14 cellular contexts compared by ENCODE assay signal in genomic region chr10:17425584-17426262, GRCh38. TPM values are rescaled to one million over a fixed set of nuclear protein-coding genes. Genes with fewer than 3 reads are reported as not detected.
DNase-seq lines count a peak whose midpoint lies in the region; ATAC-seq and TF ChIP-seq lines count a peak whose summit lies in the region.
"Had no signal": no experiment of that assay in that cellular context is flagged by ENCODE, and none has a peak within 500 bp of the region (broad histone marks: within the 10 kb centered on the region; RNA-seq: fewer than 3 reads in every experiment).

No MANE protein-coding gene starts in this region.

- WGBS in testis, 2 donors, result 66 to 79% methylated on average over 6 of the region's 6 CpGs
- WGBS in suprapubic skin, result 67% methylated on average over 6 of the region's 6 CpGs

- H3K9me3 ChIP-seq in left lung (no peaks in the 10 kb centered on the region), testis (no peaks in the 10 kb centered on the region), suprapubic skin (no peaks in the 10 kb centered on the region)

- DNase-seq in Right ventricle myocardium superior (no peak), cardiac septum (ENCODE audit: low spot score) (no peak), left lung (no peak), testis (peak; percentile 20), brain microvascular endothelial cell (no peak), suprapubic skin (ENCODE audit: low spot score in 2 of 2) (no peak)
- DNase-seq: effector CD8-positive, alpha-beta T cell; hypothalamus; NCI-H1694 treated with DMSO at 0.1 percent for 48 hours had no signal

- peak overlapping the region; percentile 36 for H3K4me3 Mint-ChIP-seq in activated T-helper 17 cell treated with anti-CD3 and anti-CD28 coated beads, Interleukin-2, amount 50 U/mL, for 72 hours
- H3K4me3 Mint-ChIP-seq: nephron had no signal

- no peaks in the 10 kb centered on the region for H3K27me3 Mint-ChIP-seq in activated T-helper 17 cell treated with anti-CD3 and anti-CD28 coated beads, Interleukin-2, amount 50 U/mL, for 72 hours

- H3K27ac ChIP-seq in left lung, result peak overlapping the region in 1 of 2 donors; percentile 34
- no peak overlapping the region for H3K27ac ChIP-seq in testis
- no peak overlapping the region for H3K27ac ChIP-seq in brain microvascular endothelial cell
- H3K27ac ChIP-seq in suprapubic skin, result no peak overlapping the region
- H3K27ac ChIP-seq: RWPE1 had no signal

- H3K4me3 ChIP-seq in left lung (no peak overlapping the region), testis (no peak overlapping the region), brain microvascular endothelial cell (ENCODE audit: low read depth, low read length) (no peak overlapping the region), suprapubic skin (no peak overlapping the region)

- TF ChIP-seq POLR2A in testis (IDR thresholded peaks at IDR 0.05), result no peak
- TF ChIP-seq POLR2A in suprapubic skin (IDR thresholded peaks at IDR 0.05), result no peak

- TF ChIP-seq EP300 in suprapubic skin (IDR thresholded peaks at IDR 0.05), result no peak

- in situ Hi-C loops in brain microvascular endothelial cell (cut with HindIII; ENCODE audit: low pct_ligation_motif_present, low sequenced_read_pairs), result no loop called here

- H3K4me1 Mint-ChIP-seq in activated T-helper 17 cell treated with anti-CD3 and anti-CD28 coated beads, Interleukin-2, amount 50 U/mL, for 72 hours, result peaks cover 48% of the 10 kb centered on the region

- ATAC-seq in Right ventricle myocardium superior (ENCODE audit: poor library complexity) (peak; percentile 36), left lung (peak; percentile 30), HG03045 (IDR thresholded peaks at IDR 0.05; ENCODE audit: unreplicated experiment) (no peak)
- ATAC-seq in activated T-helper 17 cell treated with anti-CD3 and anti-CD28 coated beads, Interleukin-2, amount 50 U/mL, for 72 hours (replicated peaks), result peak; percentile 66

- no peaks in the 10 kb centered on the region for H3K36me3 ChIP-seq in left lung
- no peaks in the 10 kb centered on the region for H3K36me3 ChIP-seq in testis (ENCODE audit: low read depth, missing control alignments)
- H3K36me3 ChIP-seq in brain microvascular endothelial cell (replicated peaks), result no peaks in the 10 kb centered on the region
- no peaks in the 10 kb centered on the region for H3K36me3 ChIP-seq in suprapubic skin

- peak overlapping the region; percentile 83 for H3K27ac Mint-ChIP-seq in activated T-helper 17 cell treated with anti-CD3 and anti-CD28 coated beads, Interleukin-2, amount 50 U/mL, for 72 hours
- H3K27ac Mint-ChIP-seq: nephron had no signal

- peaks cover 0 to 30% of the 10 kb centered on the region in 2 donors for H3K4me1 ChIP-seq in left lung
- peaks cover 4% of the 10 kb centered on the region for H3K4me1 ChIP-seq in testis
- no peaks in the 10 kb centered on the region for H3K4me1 ChIP-seq in suprapubic skin

- peaks cover 0 to 30% of the 10 kb centered on the region in 2 donors for H3K27me3 ChIP-seq in left lung
- H3K27me3 ChIP-seq in testis, result no peaks in the 10 kb centered on the region
- no peaks in the 10 kb centered on the region for H3K27me3 ChIP-seq in brain microvascular endothelial cell (replicated peaks)
- H3K27me3 ChIP-seq in suprapubic skin, result peaks cover 5% of the 10 kb centered on the region

- H3K36me3 Mint-ChIP-seq in activated T-helper 17 cell treated with anti-CD3 and anti-CD28 coated beads, Interleukin-2, amount 50 U/mL, for 72 hours (ENCODE audit: low read depth), result no peaks in the 10 kb centered on the region

- no peaks in the 10 kb centered on the region for H3K9me3 Mint-ChIP-seq in activated T-helper 17 cell treated with anti-CD3 and anti-CD28 coated beads, Interleukin-2, amount 50 U/mL, for 72 hours
- H3K9me3 Mint-ChIP-seq: nephron had no signal

- no peak for TF ChIP-seq CTCF in left lung (IDR thresholded peaks at IDR 0.05)
- TF ChIP-seq CTCF in testis (IDR thresholded peaks at IDR 0.05), result no peak
- no peak for TF ChIP-seq CTCF in brain microvascular endothelial cell (IDR thresholded peaks at IDR 0.05; ENCODE audit: low read depth, low read length, missing control alignments)
- no peak for TF ChIP-seq CTCF in suprapubic skin (IDR thresholded peaks at IDR 0.05)

- intact Hi-C loops in Right ventricle myocardium superior (cut with DNase I) (no loop called here), cardiac septum (cut with DNase I) (no loop called here), left lung (cut with DNase I) (no loop called here), testis (cut with DNase I; ENCODE audit: low total_unique reads) (no loop called here)

RNA-seq across cellular contexts. Expression of gene ST8SIA6, which starts 28.7 kb away (rescaled TPM):
- total RNA-seq in Right ventricle myocardium superior (6.3 TPM), cardiac septum (6.9 TPM), left lung (1 to 10 TPM; 3.3 to 7.5 TPM), testis (1 to 10 TPM in 1 of 2 donors, under 1 TPM in 1; 0.87 to 1.6 TPM), suprapubic skin (1 to 10 TPM; 1.2 to 5.2 (median 3.2) TPM)
- under 1 TPM in 1 of 2 donors, not detected in 1; 0.84 TPM for total RNA-seq in activated T-helper 17 cell treated with anti-CD3 and anti-CD28 coated beads, Interleukin-2, amount 50 U/mL, for 72 hours
- polyA plus RNA-seq in testis (ENCODE audit: insufficient read depth, low read depth, low replicate concordance), result 0.84 TPM
- total RNA-seq: A673 had no signal
